8 cellular contexts compared by ENCODE assay signal in the genomic region with DNA sequence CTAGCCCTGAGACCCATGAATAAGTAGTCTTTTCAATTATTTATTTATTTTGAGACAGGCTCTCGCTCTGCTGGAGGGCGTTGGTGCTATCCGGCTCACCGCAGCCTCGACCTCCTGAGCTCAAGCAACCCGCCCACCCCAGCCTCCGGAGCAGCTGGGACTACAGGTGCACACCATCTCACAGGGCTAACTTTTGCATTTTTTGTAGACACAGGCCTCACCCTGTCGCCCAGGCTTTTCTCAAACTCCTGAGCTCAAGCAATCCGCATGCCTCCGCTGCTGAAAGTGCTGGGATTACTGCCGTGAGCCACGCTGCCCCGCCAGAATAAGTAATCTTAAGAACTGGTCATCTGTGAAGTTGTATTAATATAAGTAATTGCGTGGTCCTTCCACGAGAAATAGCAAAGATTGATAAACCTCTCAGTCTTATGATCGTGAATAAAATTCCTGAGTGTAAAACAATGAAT. TPM values are rescaled to one million over a fixed set of nuclear protein-coding genes. Genes with fewer than 3 reads are reported as not detected.
DNase-seq lines count a peak whose midpoint lies in the region; ATAC-seq and TF ChIP-seq lines count a peak whose summit lies in the region.

No MANE protein-coding gene starts in this region.

- DNase-seq in activated T-cell treated with anti-CD3 and anti-CD28 coated beads, Interleukin-2, amount 50 U/mL, for 1 hour: peak; percentile 50
- DNase-seq in activated T-cell treated with anti-CD3 and anti-CD28 coated beads for 4 hours (no peak), transverse colon (peak; percentile 23), cortex of kidney (lab: John Stamatoyannopoulos, UW) (no peak)
- DNase-seq in activated effector memory CD4-positive, alpha-beta T cell treated with Interleukin-2 at 50 U/mL for 16 hours: peak; percentile 38

- H3K4me1 ChIP-seq in transverse colon: peaks cover 0 to 57% (median 24%) of the 10 kb centered on the region in 4 donors

- H3K27me3 ChIP-seq in layer of hippocampus (ENCODE audit: control insufficient read depth, insufficient read depth, low read length) (peaks cover 7% of the 10 kb centered on the region), transverse colon (peaks cover 93% of the 10 kb centered on the region)

- in situ Hi-C loops in transverse colon (cut with MboI; ENCODE audit: low pct_ligation_motif_present in 1 of 4, low pct_unique_long_range_greater_than_20kb in 1 of 4, low sequenced_read_pairs in 3 of 4): no loop called here

- intact Hi-C loops in transverse colon (cut with DNase I; ENCODE audit: low total_unique reads): no loop called here

- peak overlapping the region; percentile 21 for H3K27ac ChIP-seq in layer of hippocampus (ENCODE audit: low read depth, low read length)
- peak overlapping the region; percentile 69 to 94 (median 92) for H3K27ac ChIP-seq in transverse colon

- TF ChIP-seq CTCF in transverse colon (IDR thresholded peaks at IDR 0.05): no peak

- no peaks in the 10 kb centered on the region for H3K36me3 ChIP-seq in transverse colon

- H3K9me3 ChIP-seq in transverse colon: no peaks in the 10 kb centered on the region

- ATAC-seq in HG03520 (IDR thresholded peaks at IDR 0.05; ENCODE audit: unreplicated experiment): no peak
- no peak for ATAC-seq in GM19467 (IDR thresholded peaks at IDR 0.05; ENCODE audit: unreplicated experiment)

- no peak for TF ChIP-seq EP300 in transverse colon (IDR thresholded peaks at IDR 0.05; ENCODE audit: low read depth)

- 53 to 55% methylated on average over 3 to 16 of the region's 16 CpGs for WGBS in transverse colon (ENCODE audit: low coverage in 1 of 2), 2 donors

- no peak for TF ChIP-seq POLR2A in transverse colon (IDR thresholded peaks at IDR 0.05)

- peak overlapping the region in 1 of 4 donors; percentile 69 for H3K4me3 ChIP-seq in transverse colon

RNA-seq across cellular contexts. Expression of gene ANXA2R, which starts 1.6 kb away (rescaled TPM):
- 1 to 10 TPM in 2 of 4 donors, under 1 TPM in 2; 0.75 to 4.4 (median 2.0) TPM for total RNA-seq in transverse colon

Comparison
In these comparisons a context has a peak if more than half of its experiments do, and no peak if none do; other contexts are left out.
1. DNase-seq: peak in activated T-cell treated with anti-CD3 and anti-CD28 coated beads, Interleukin-2, amount 50 U/mL, for 1 hour (single experiment), activated effector memory CD4-positive, alpha-beta T cell treated with Interleukin-2 at 50 U/mL for 16 hours (single experiment) and transverse colon (single experiment); none in activated T-cell treated with anti-CD3 and anti-CD28 coated beads for 4 hours (single experiment) and cortex of kidney (single experiment).